ENCODE assay signal across 13 cellular contexts in the genomic region with DNA sequence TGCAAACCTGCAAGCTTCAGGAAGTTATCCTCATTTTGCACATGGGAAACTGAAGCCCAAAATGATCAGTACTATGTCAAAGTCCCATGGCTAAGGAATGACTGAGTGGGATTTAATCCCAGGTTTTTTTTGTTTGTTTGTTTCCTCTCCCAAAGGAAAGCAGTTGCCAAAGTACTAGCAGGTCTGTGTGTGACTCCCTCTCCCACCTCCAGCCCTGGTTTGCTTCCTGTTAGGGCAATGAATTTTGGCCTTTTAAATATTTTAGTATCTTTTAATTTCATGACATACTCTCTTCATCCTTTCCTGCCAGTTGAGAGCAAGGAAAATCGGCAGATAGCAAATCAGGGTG.
"Had no signal": no experiment of that assay in that cellular context is flagged by ENCODE, and none has a peak within 500 bp of the region (broad histone marks: within the 10 kb centered on the region; RNA-seq: fewer than 3 reads in every experiment).

No MANE protein-coding gene starts in this region.

- H3K27me3 ChIP-seq: esophagus squamous epithelium, left lung had no signal

- H3K9me3 Mint-ChIP-seq: memory B cell had no signal

- H3K36me3 ChIP-seq: esophagus squamous epithelium, left lung had no signal

- H3K4me1 ChIP-seq: parathyroid adenoma had no signal

- H3K9ac ChIP-seq: parathyroid adenoma had no signal

- ATAC-seq: T-helper 17 cell had no signal

- H3K27me3 Mint-ChIP-seq: activated naive CD8-positive, alpha-beta T cell had no signal

- H3K4me3 Mint-ChIP-seq: activated naive CD8-positive, alpha-beta T cell; memory B cell; neural crest cell; T-helper 17 cell had no signal

- H3K27ac ChIP-seq: esophagus squamous epithelium, left lung, parathyroid adenoma, skin epidermis had no signal

- H3K36me3 Mint-ChIP-seq: activated naive CD8-positive, alpha-beta T cell; memory B cell had no signal

- H3K4me3 ChIP-seq: esophagus squamous epithelium, left lung, skin epidermis had no signal

- H3K27ac Mint-ChIP-seq: activated naive CD8-positive, alpha-beta T cell; memory B cell; T-helper 17 cell had no signal

- DNase-seq: activated CD4-positive, alpha-beta T cell treated with anti-CD3 and anti-CD28 coated beads, Interleukin-2, amount 50 U/mL, for 1 hour; activated effector memory CD4-positive, alpha-beta T cell treated with anti-CD3 and anti-CD28 coated beads, Interleukin-2, amount 50 U/mL, for 16 hours; activated T-cell treated with anti-CD3 and anti-CD28 coated beads, Interleukin-2, amount 50 U/mL, for 1 hour; esophagus squamous epithelium; foreskin fibroblast; left lung; retina; T-helper 17 cell had no signal

- H3K4me1 Mint-ChIP-seq: memory B cell, T-helper 17 cell had no signal

- H3K9me3 ChIP-seq: esophagus squamous epithelium, left lung had no signal
